In genomic region chr13:101205408-101205807, GRCh38 we compare ENCODE assay signal across 14 cellular contexts.
DNase-seq lines count a peak whose midpoint lies in the region; ATAC-seq lines count a peak whose summit lies in the region.
"Had no signal": no experiment of that assay in that cellular context is flagged by ENCODE, and none has a peak within 500 bp of the region (broad histone marks: within the 10 kb centered on the region; RNA-seq: fewer than 3 reads in every experiment).

No MANE protein-coding gene starts in this region.

- intact Hi-C loops in left cardiac atrium (cut with DNase I) = no loop called here

- ATAC-seq in GM19372 (IDR thresholded peaks at IDR 0.05; ENCODE audit: low read depth, unreplicated experiment) (peak; percentile 58), HG03520 (IDR thresholded peaks at IDR 0.05; ENCODE audit: unreplicated experiment) (peak; percentile 44), GM21515 (IDR thresholded peaks at IDR 0.05; ENCODE audit: unreplicated experiment) (no peak), HG02588 (IDR thresholded peaks at IDR 0.05; ENCODE audit: unreplicated experiment) (no peak), left cardiac atrium (no peak)
- ATAC-seq: HepG2 had no signal

- DNase-seq in DMS79 treated with DMSO at 0.1 percent for 48 hours (lab: John Stamatoyannopoulos, UW) (peak; percentile 55), DMS79 (lab: John Stamatoyannopoulos, UW) (no peak), NCI-H1694 treated with DMSO at 0.1 percent for 48 hours (lab: John Stamatoyannopoulos, UW) (no peak), left cardiac atrium (no peak)
- DNase-seq: AML-193; Caco-2; CD8-positive, alpha-beta memory T cell; HCEC 1CT; HFFc6 had no signal

Comparison
In these comparisons a context has a peak if more than half of its experiments do, and no peak if none do; other contexts are left out.
1. ATAC-seq: peak in GM19372 (single experiment) and HG03520 (single experiment); none in GM21515 (single experiment), HG02588 (single experiment) and left cardiac atrium (0 of 2).